13 cellular contexts compared by ENCODE assay signal in the genomic region with DNA sequence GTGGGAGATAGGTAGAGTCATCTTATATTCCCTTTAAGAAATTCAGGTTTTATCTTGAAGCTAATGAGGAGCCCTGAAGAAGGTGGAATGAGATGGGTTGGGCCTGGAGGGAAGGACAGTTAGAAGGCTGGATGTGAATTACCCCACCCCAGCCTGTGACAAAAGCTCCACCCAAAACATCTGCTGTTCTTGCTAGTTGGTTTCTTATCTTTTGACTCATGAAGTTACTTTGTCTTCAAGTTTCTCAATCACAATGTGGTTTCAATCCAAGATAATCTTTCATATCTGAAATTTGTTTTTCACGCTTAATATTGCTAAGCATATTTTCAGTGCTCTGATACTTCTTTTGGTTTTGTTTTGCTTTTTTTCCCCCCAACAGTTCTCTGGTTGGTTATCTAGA. TPM values are rescaled to one million over a fixed set of nuclear protein-coding genes. Genes with fewer than 3 reads are reported as not detected.
DNase-seq lines count a peak whose midpoint lies in the region; ATAC-seq and TF ChIP-seq lines count a peak whose summit lies in the region.
"Had no signal": no experiment of that assay in that cellular context is flagged by ENCODE, and none has a peak within 500 bp of the region (broad histone marks: within the 10 kb centered on the region; RNA-seq: fewer than 3 reads in every experiment).

No MANE protein-coding gene starts in this region.

- intact Hi-C loops in lower lobe of right lung (cut with DNase I): no loop called here

- peaks cover 0 to 6% (median 0%) of the 10 kb centered on the region in 4 donors for H3K4me1 Mint-ChIP-seq in naive thymus-derived CD8-positive, alpha-beta T cell

- ATAC-seq in GM19397 (IDR thresholded peaks at IDR 0.05; ENCODE audit: unreplicated experiment) (peak; percentile 55), HG03432 (IDR thresholded peaks at IDR 0.05; ENCODE audit: unreplicated experiment) (peak; percentile 91), lower lobe of right lung (no peak)
- no peak for ATAC-seq in naive thymus-derived CD8-positive, alpha-beta T cell
- ATAC-seq: activated CD8-positive, alpha-beta T cell treated with anti-CD3 and anti-CD28 coated beads for 36 hours had no signal

- no peaks in the 10 kb centered on the region for H3K27me3 ChIP-seq in lower lobe of right lung (ENCODE audit: low read depth)
- H3K27me3 ChIP-seq: cardiac muscle cell, transverse colon had no signal

- no peaks in the 10 kb centered on the region for H3K9me3 ChIP-seq in lower lobe of right lung
- H3K9me3 ChIP-seq: transverse colon had no signal

- DNase-seq in GM10266 (ENCODE audit: extremely low spot score) (peak; percentile 30), astrocyte of the cerebellum (ENCODE audit: low read depth) (peak; percentile 3), lower lobe of right lung (no peak), SKM-1 (lab: John Stamatoyannopoulos, UW; ENCODE audit: unreplicated experiment) (no peak), Ammon's horn (ENCODE audit: low spot score) (no peak)
- DNase-seq in naive thymus-derived CD8-positive, alpha-beta T cell: no peak
- DNase-seq: activated CD8-positive, alpha-beta T cell treated with anti-CD3 and anti-CD28 coated beads for 36 hours; Calu3; head of caudate nucleus; transverse colon had no signal

- no peak for TF ChIP-seq CTCF in GM10266 (IDR thresholded peaks at IDR 0.05; ENCODE audit: control insufficient read depth, insufficient read depth, low read depth, missing control alignments)
- TF ChIP-seq CTCF in astrocyte of the cerebellum (IDR thresholded peaks at IDR 0.05; ENCODE audit: low read depth, low read length, missing control alignments): no peak
- TF ChIP-seq CTCF in lower lobe of right lung (IDR thresholded peaks at IDR 0.05): no peak

- no peaks in the 10 kb centered on the region for H3K27me3 Mint-ChIP-seq in naive thymus-derived CD8-positive, alpha-beta T cell
- H3K27me3 Mint-ChIP-seq: activated CD8-positive, alpha-beta T cell treated with anti-CD3 and anti-CD28 coated beads for 36 hours had no signal

- H3K27ac Mint-ChIP-seq in naive thymus-derived CD8-positive, alpha-beta T cell: no peak overlapping the region
- H3K27ac Mint-ChIP-seq: activated CD8-positive, alpha-beta T cell treated with anti-CD3 and anti-CD28 coated beads for 36 hours had no signal

- H3K4me3 ChIP-seq in astrocyte of the cerebellum (ENCODE audit: low read depth, low read length) (no peak overlapping the region), lower lobe of right lung (no peak overlapping the region)
- H3K4me3 ChIP-seq: cardiac muscle cell, transverse colon had no signal

- H3K4me3 Mint-ChIP-seq in naive thymus-derived CD8-positive, alpha-beta T cell: no peak overlapping the region
- H3K4me3 Mint-ChIP-seq: activated CD8-positive, alpha-beta T cell treated with anti-CD3 and anti-CD28 coated beads for 36 hours had no signal

- POLR2A ChIA-PET in naive thymus-derived CD8-positive, alpha-beta T cell (lab: Charles Lee): no interaction called here

- H3K9me3 Mint-ChIP-seq in naive thymus-derived CD8-positive, alpha-beta T cell: no peaks in the 10 kb centered on the region
- H3K9me3 Mint-ChIP-seq: activated CD8-positive, alpha-beta T cell treated with anti-CD3 and anti-CD28 coated beads for 36 hours had no signal

- no peaks in the 10 kb centered on the region for H3K36me3 ChIP-seq in lower lobe of right lung
- H3K36me3 ChIP-seq: cardiac muscle cell, transverse colon had no signal

- H3K27ac ChIP-seq in lower lobe of right lung: no peak overlapping the region
- H3K27ac ChIP-seq: cardiac muscle cell, transverse colon had no signal

- in situ Hi-C loops in astrocyte of the cerebellum (cut with HindIII; ENCODE audit: low sequenced_read_pairs): no loop called here

- no peaks in the 10 kb centered on the region for H3K4me1 ChIP-seq in lower lobe of right lung
- H3K4me1 ChIP-seq: transverse colon had no signal

- H3K36me3 Mint-ChIP-seq in naive thymus-derived CD8-positive, alpha-beta T cell: peaks cover 0 to 2% (median 2%) of the 10 kb centered on the region in 3 donors

RNA-seq across cellular contexts. Expression of a gene that starts 38.3 kb away (rescaled TPM):
- total RNA-seq in lower lobe of right lung: 221 TPM
- total RNA-seq in naive thymus-derived CD8-positive, alpha-beta T cell: 100 to 1,000 TPM; 363 to 385 TPM
- 100 to 1,000 TPM; 468 to 703 (median 554) TPM for polyA plus RNA-seq in naive thymus-derived CD8-positive, alpha-beta T cell

Comparison
In these comparisons a context has a peak if more than half of its experiments do, and no peak if none do; other contexts are left out.
1. DNase-seq: peak in GM10266 (single experiment) and astrocyte of the cerebellum (single experiment); none in lower lobe of right lung (single experiment), naive thymus-derived CD8-positive, alpha-beta T cell (0 of 10), SKM-1 (single experiment) and Ammon's horn (single experiment).
2. ATAC-seq: peak in GM19397 (single experiment) and HG03432 (single experiment); none in lower lobe of right lung (0 of 2) and naive thymus-derived CD8-positive, alpha-beta T cell (0 of 2).